In genomic region chr17:36747861-36748260, GRCh38 we compare ENCODE assay signal across 8 cellular contexts.
"Had no signal": no experiment of that assay in that cellular context is flagged by ENCODE, and none has a peak within 500 bp of the region (broad histone marks: within the 10 kb centered on the region; RNA-seq: fewer than 3 reads in every experiment).

No MANE protein-coding gene starts in this region.

- H3K36me3 ChIP-seq: HAP-1 had no signal

- H3K9me3 Mint-ChIP-seq: GM23338, H9, HFFc6 had no signal

- H3K4me3 Mint-ChIP-seq: GM23338, H9, HFFc6 had no signal

- H3K4me2 ChIP-seq: GM23338 had no signal

- H2AFZ ChIP-seq: GM23248, GM23338 had no signal

- H3K27ac ChIP-seq: GM23248 had no signal

- H3K9me3 ChIP-seq: HAP-1 had no signal

- H3K9ac ChIP-seq: GM23248 had no signal

- H3K4me1 ChIP-seq: HAP-1 had no signal

- H3K4me3 ChIP-seq: GM23248, GM23338, HAP-1 had no signal

- DNase-seq: GM23248, GOT3, H7, H9, HCEC 1CT, HFFc6 had no signal

- H3K27ac Mint-ChIP-seq: GM23338, H9, HFFc6 had no signal
